27 cellular contexts compared by ENCODE assay signal in genomic region chr6:143213977-143214376, GRCh38.
"Had no signal": no experiment of that assay in that cellular context is flagged by ENCODE, and none has a peak within 500 bp of the region (broad histone marks: within the 10 kb centered on the region; RNA-seq: fewer than 3 reads in every experiment).

No MANE protein-coding gene starts in this region.

- H3K4me3 ChIP-seq: hepatocyte, lung, neural progenitor cell, psoas muscle, skin epidermis, stomach, testis, thyroid gland, transverse colon, upper lobe of left lung, vagina had no signal

- DNase-seq: islet precursor cell; mesendoderm; naive B cell; natural killer cell; nephron progenitor cell; occipital lobe; psoas muscle; stimulated activated CD4-positive, alpha-beta T cell treated with anti-CD3 and anti-CD28 coated beads, Interleukin-12 subunit alpha, Interleukin-12 subunit beta, amount 100 ng/mL, for 4 hours; stimulated activated CD4-positive, alpha-beta T cell treated with anti-CD3 and anti-CD28 coated beads, Interleukin-15, amount 100 ng/mL, for 24 hours; stimulated activated CD4-positive, alpha-beta T cell treated with anti-CD3 and anti-CD28 coated beads, Interleukin-2, amount 100 ng/mL, for 24 hours; stimulated activated CD4-positive, alpha-beta T cell treated with anti-CD3 and anti-CD28 coated beads, Interleukin-4, amount 100 ng/mL, for 1 hour; stimulated activated naive B cell treated with anti-CD40 and anti-IgM and Interleukin-4, amounts not matched to agents 10 μg/mL and 1 μg/mL and 100 μg/mL, for 72 hours; stimulated activated naive CD8-positive, alpha-beta T cell treated with anti-CD3 and anti-CD28 coated beads, Interleukin-15, Interleukin-2, amounts not matched to agents 100 U/mL and 50 U/mL, for 24 hours; stomach; testis; thyroid gland; transverse colon; upper lobe of left lung had no signal

- H3K27ac ChIP-seq: hepatocyte, neural progenitor cell, neutrophil, parathyroid adenoma, psoas muscle, stomach, testis, thyroid gland, transverse colon, upper lobe of left lung, vagina had no signal

- ATAC-seq: left lobe of liver; natural killer cell; sciatic nerve; stimulated activated naive B cell treated with anti-CD40 and anti-IgM and Interleukin-4, amounts not matched to agents 10 μg/mL and 1 μg/mL and 100 μg/mL, for 72 hours; stimulated activated naive CD8-positive, alpha-beta T cell treated with anti-CD3 and anti-CD28 coated beads, Interleukin-15, Interleukin-2, amounts not matched to agents 100 U/mL and 50 U/mL, for 24 hours had no signal
